ENCODE assay signal across 1 cellular context in genomic region chr1:193157360-193157759, GRCh38.
TF ChIP-seq lines count a peak whose summit lies in the region.

No MANE protein-coding gene starts in this region.

TF ChIP-seq in HepG2, 621 proteins besides CTCF, POLR2A, EP300 and RAD21:
- TF ChIP-seq ZNF468 (CRISPR knock-in tag; IDR thresholded peaks at IDR 0.05) (no peak), KAT8 (CRISPR knock-in tag; IDR thresholded peaks at IDR 0.05) (no peak), ZFP36L1 (CRISPR knock-in tag; IDR thresholded peaks at IDR 0.05) (no peak), GTF2F1 (IDR thresholded peaks at IDR 0.05; ENCODE audit: low read length) (no peak), ZNF121 (CRISPR knock-in tag; IDR thresholded peaks at IDR 0.05) (no peak), ZBED4 (CRISPR knock-in tag; IDR thresholded peaks at IDR 0.05; ENCODE audit: borderline replicate concordance) (no peak), MATR3 (CRISPR knock-in tag; IDR thresholded peaks at IDR 0.05) (no peak), ZEB1 (IDR thresholded peaks at IDR 0.05; ENCODE audit: insufficient replicate concordance, low read depth) (no peak), ZMYM3 (CRISPR knock-in tag; IDR thresholded peaks at IDR 0.05) (no peak), ZNF570 (CRISPR knock-in tag; IDR thresholded peaks at IDR 0.05; ENCODE audit: borderline replicate concordance) (no peak), THAP8 (CRISPR knock-in tag; IDR thresholded peaks at IDR 0.05; ENCODE audit: borderline replicate concordance) (no peak), ZNF878 (CRISPR knock-in tag; IDR thresholded peaks at IDR 0.05) (no peak)
TF ChIP-seq in HepG2: peak in this region for 0.
